ENCODE assay signal across 13 cellular contexts in the genomic region with DNA sequence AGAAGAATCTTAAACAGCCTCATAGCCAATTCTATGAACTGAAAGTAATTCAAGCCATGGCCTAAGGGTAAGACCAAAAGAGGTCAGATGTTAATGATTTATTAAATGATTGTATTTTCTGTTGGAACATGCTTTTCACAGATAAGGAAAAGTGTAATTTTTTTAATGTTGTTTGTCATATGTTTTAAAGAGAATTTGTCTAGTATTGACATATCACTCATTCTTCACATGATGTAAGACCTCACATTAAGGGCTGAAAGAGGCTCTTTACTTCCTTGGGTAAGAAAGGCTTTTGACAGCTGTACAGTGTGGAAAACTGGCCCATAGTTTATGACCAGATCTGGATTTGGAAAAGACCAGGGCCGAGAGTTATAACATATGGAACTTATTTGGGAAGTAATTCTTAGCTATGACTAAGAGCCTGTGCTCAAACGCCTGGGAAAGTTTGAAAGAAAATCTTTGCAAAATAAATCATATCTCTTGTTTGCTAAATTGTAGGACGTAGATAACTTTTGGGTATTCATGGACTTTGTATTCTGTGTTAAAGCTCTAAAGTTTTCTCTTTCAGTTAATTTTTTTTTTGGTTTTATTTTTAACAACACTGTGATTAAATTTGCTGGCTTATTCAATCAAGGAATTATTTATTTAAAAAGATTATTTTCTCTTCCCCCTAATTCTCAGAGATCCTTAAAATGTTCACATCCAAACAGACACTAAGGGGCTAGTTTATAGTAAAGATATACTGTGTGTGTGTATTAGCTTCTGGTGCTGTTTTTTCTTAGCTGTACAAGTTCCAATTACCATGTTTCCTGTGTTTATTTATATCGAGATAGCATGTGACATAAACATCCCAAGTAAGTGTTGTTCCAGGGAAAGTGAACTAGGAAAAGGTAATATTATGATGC.
DNase-seq lines count a peak whose midpoint lies in the region; ATAC-seq and FAIRE-seq lines count a peak whose summit lies in the region.
"Had no signal": no experiment of that assay in that cellular context is flagged by ENCODE, and none has a peak within 500 bp of the region (broad histone marks: within the 10 kb centered on the region; RNA-seq: fewer than 3 reads in every experiment).

No MANE protein-coding gene starts in this region.

- no peak overlapping the region for H3K23ac ChIP-seq in mesendoderm (ENCODE audit: low read length)

- H3K4ac ChIP-seq in mesendoderm (ENCODE audit: low read depth, low read length) = no peak overlapping the region

- H4K5ac ChIP-seq in mesendoderm (ENCODE audit: low read length) = no peak overlapping the region

- H3K4me2 ChIP-seq in mesendoderm (ENCODE audit: low read length) = no peak overlapping the region

- H3K56ac ChIP-seq in mesendoderm (ENCODE audit: low read length) = no peak overlapping the region

- H2BK15ac ChIP-seq in mesendoderm (replicated peaks; ENCODE audit: low read depth) = no peak overlapping the region

- H3K4me3 ChIP-seq in mesendoderm (ENCODE audit: low read length) = no peak overlapping the region
- H3K4me3 ChIP-seq: prostate gland had no signal

- DNase-seq in Right ventricle myocardium superior (no peak), cardiac septum (ENCODE audit: low spot score) (no peak), mesendoderm (no peak), NCI-H187 (lab: John Stamatoyannopoulos, UW) (no peak), NCI-H1048 (lab: John Stamatoyannopoulos, UW) (no peak), NCI-H345 treated with DMSO at 0.1 percent for 48 hours (lab: John Stamatoyannopoulos, UW; ENCODE audit: unreplicated experiment) (no peak), NCI-H1694 treated with DMSO at 0.1 percent for 48 hours (lab: John Stamatoyannopoulos, UW) (no peak)
- DNase-seq: ACHN; activated CD4-positive, alpha-beta T cell treated with anti-CD3 and anti-CD28 coated beads, Interleukin-2, amount 50 U/mL, for 1 hour; activated naive CD4-positive, alpha-beta T cell treated with anti-CD3 and anti-CD28 coated beads, Interleukin-2, amount 10 ng/mL, durations not matched to agents 7 days and 5 days had no signal

- H3K79me2 ChIP-seq in mesendoderm (ENCODE audit: control insufficient read depth, insufficient read depth, low read length) = no peaks in the 10 kb centered on the region

- no peak overlapping the region for H4K8ac ChIP-seq in mesendoderm (ENCODE audit: low read depth, low read length)

- no peak overlapping the region for H3K27ac ChIP-seq in mesendoderm (ENCODE audit: low read depth, low read length)
- H3K27ac ChIP-seq: prostate gland had no signal

- H2AK5ac ChIP-seq in mesendoderm (ENCODE audit: low read length) = no peak overlapping the region

- no peaks in the 10 kb centered on the region for H3K27me3 ChIP-seq in mesendoderm (ENCODE audit: insufficient read depth, low read length, poor library complexity)

- H3K9ac ChIP-seq in mesendoderm (ENCODE audit: low read length) = no peak overlapping the region

- FAIRE-seq in endometrium (lab: Jason Lieb, UNC) = peak; percentile 85
- FAIRE-seq: keratinocyte had no signal

- intact Hi-C loops in Right ventricle myocardium superior (cut with DNase I) (no loop called here), cardiac septum (cut with DNase I) (no loop called here)

- peak overlapping the region; percentile 51 for H3K18ac ChIP-seq in mesendoderm (ENCODE audit: low read length)

- H3K4me1 ChIP-seq in mesendoderm (ENCODE audit: control insufficient read depth, low read depth, low read length) = no peaks in the 10 kb centered on the region
- H3K4me1 ChIP-seq: prostate gland had no signal

- ATAC-seq in Right ventricle myocardium superior (ENCODE audit: poor library complexity) = peak; percentile 52

- H2BK120ac ChIP-seq in mesendoderm (ENCODE audit: low read depth, low read length) = no peak overlapping the region

- H3K79me1 ChIP-seq in mesendoderm (ENCODE audit: low read length) = no peaks in the 10 kb centered on the region

- no peaks in the 10 kb centered on the region for H3K36me3 ChIP-seq in mesendoderm (ENCODE audit: control insufficient read depth, insufficient read depth, low read length)
- H3K36me3 ChIP-seq: prostate gland had no signal

- WGBS in mesendoderm (ENCODE audit: extremely low coverage, insufficient coverage, low lambda C conversion rate) = no CpG with 5 or more reads among the region's 4 CpGs

- H2BK5ac ChIP-seq in mesendoderm (ENCODE audit: low read length) = no peak overlapping the region
